ENCODE assay signal across 20 cellular contexts in genomic region chr22:36817429-36817783, GRCh38. TPM values are rescaled to one million over a fixed set of nuclear protein-coding genes. Genes with fewer than 3 reads are reported as not detected.
A peak's percentile ranks its signal among the peaks of the same experiment; 100 is the strongest.
DNase-seq lines count a peak whose midpoint lies in the region; ATAC-seq and TF ChIP-seq lines count a peak whose summit lies in the region.
"Had no signal": no experiment of that assay in that cellular context is flagged by ENCODE, and none has a peak within 500 bp of the region (broad histone marks: within the 10 kb centered on the region; RNA-seq: fewer than 3 reads in every experiment).

No MANE protein-coding gene starts in this region.

- no peaks in the 10 kb centered on the region for H3K9me3 Mint-ChIP-seq in Calu3 (ENCODE audit: low read depth, unreplicated experiment)
- peaks cover 0 to 2% (median 0%) of the 10 kb centered on the region in 11 donors for H3K9me3 Mint-ChIP-seq in naive thymus-derived CD4-positive, alpha-beta T cell
- H3K9me3 Mint-ChIP-seq: memory B cell had no signal

- H3K27ac ChIP-seq in ectodermal cell (ENCODE audit: insufficient read depth, low read depth, low read length, poor library complexity, severe bottlenecking), result no peak overlapping the region
- H3K27ac ChIP-seq in naive thymus-derived CD4-positive, alpha-beta T cell (ENCODE audit: low read depth, low read length), result no peak overlapping the region
- no peak overlapping the region for H3K27ac ChIP-seq in uterus
- H3K27ac ChIP-seq: pancreas had no signal

- peak overlapping the region; percentile 43 for H3K4me3 ChIP-seq in ectodermal cell (ENCODE audit: insufficient read depth, low read depth, low read length)
- no peak overlapping the region for H3K4me3 ChIP-seq in naive thymus-derived CD4-positive, alpha-beta T cell (ENCODE audit: low read length)
- no peak overlapping the region for H3K4me3 ChIP-seq in uterus

- no peak overlapping the region for H3K27ac Mint-ChIP-seq in Calu3 (ENCODE audit: unreplicated experiment)
- H3K27ac Mint-ChIP-seq in naive thymus-derived CD4-positive, alpha-beta T cell, result no peak overlapping the region
- H3K27ac Mint-ChIP-seq: memory B cell had no signal

- POLR2A ChIA-PET in HEK293T (lab: Yijun Ruan, JAX), result no interaction called here
- POLR2A ChIA-PET in naive thymus-derived CD4-positive, alpha-beta T cell (lab: Charles Lee), result no interaction called here

- intact Hi-C loops in Calu3 (cut with micrococcal nuclease; ENCODE audit: unreplicated experiment), result no loop called here
- intact Hi-C loops in naive thymus-derived CD4-positive, alpha-beta T cell (cut with micrococcal nuclease), result no loop called here
- intact Hi-C loops in uterus (cut with DNase I; ENCODE audit: low total_unique reads), result no loop called here

- BruUV-seq in Calu3 (replicated peaks; lab: Mats Ljungman, UMichigan), result no TSS peak

- H3K4me1 ChIP-seq in ectodermal cell (ENCODE audit: control insufficient read depth, insufficient read depth, low read length) (peaks cover 37% of the 10 kb centered on the region), uterus (no peaks in the 10 kb centered on the region)
- peaks cover 0 to 5% of the 10 kb centered on the region in 2 donors for H3K4me1 ChIP-seq in naive thymus-derived CD4-positive, alpha-beta T cell (ENCODE audit: control insufficient read depth in 2 of 2, insufficient read depth in 2 of 2, low read length in 2 of 2)

- TF ChIP-seq POLR2A in uterus (IDR thresholded peaks at IDR 0.05), result no peak

- peaks cover 95% of the 10 kb centered on the region for H3K27me3 Mint-ChIP-seq in Calu3 (ENCODE audit: unreplicated experiment)
- H3K27me3 Mint-ChIP-seq in naive thymus-derived CD4-positive, alpha-beta T cell, result peaks cover 55 to 86% (median 57%) of the 10 kb centered on the region in 5 donors

- no peaks in the 10 kb centered on the region for H3K9me3 ChIP-seq in ectodermal cell (ENCODE audit: control insufficient read depth, low read length)
- no peaks in the 10 kb centered on the region for H3K9me3 ChIP-seq in naive thymus-derived CD4-positive, alpha-beta T cell (ENCODE audit: control insufficient read depth in 2 of 3, low read length in 3 of 3)
- H3K9me3 ChIP-seq in uterus, result no peaks in the 10 kb centered on the region
- H3K9me3 ChIP-seq: pancreas had no signal

- WGBS in ectodermal cell, 2 experiments, result 19 to 31% methylated on average over 5 to 6 of the region's 6 CpGs

- H3K27me3 ChIP-seq in ectodermal cell (ENCODE audit: control insufficient read depth, insufficient read depth, low read length, poor library complexity, severe bottlenecking) (peaks cover 62% of the 10 kb centered on the region), uterus (peaks cover 0 to 8% of the 10 kb centered on the region in 2 donors)
- H3K27me3 ChIP-seq in naive thymus-derived CD4-positive, alpha-beta T cell (ENCODE audit: control insufficient read depth in 2 of 2, insufficient read depth in 2 of 2, low read length in 2 of 2), result peaks cover 4 to 15% of the 10 kb centered on the region in 2 donors

- CTCF ChIA-PET in Calu3 (lab: Charles Lee), result no interaction called here
- CTCF ChIA-PET in HEK293T (lab: Yijun Ruan, JAX), result no interaction called here
- CTCF ChIA-PET in naive thymus-derived CD4-positive, alpha-beta T cell (lab: Charles Lee), result no interaction called here

- DNase-seq in Calu3, result no peak
- DNase-seq in HEK293T (ENCODE audit: extremely low spot score), result peak; percentile 33
- DNase-seq in naive thymus-derived CD4-positive, alpha-beta T cell, result no peak
- no peak for DNase-seq in stimulated activated CD4-positive, alpha-beta T cell treated with anti-CD3 and anti-CD28 coated beads, Interleukin-1b, Interleukin-23, amount 100 ng/mL, for 48 hours
- no peak for DNase-seq in NCI-H146 treated with DMSO at 0.1 percent for 48 hours (lab: John Stamatoyannopoulos, UW; ENCODE audit: unreplicated experiment)
- DNase-seq in uterus, result no peak
- DNase-seq in NCI-H2107 (lab: John Stamatoyannopoulos, UW), result no peak
- DNase-seq: activated CD4-positive, alpha-beta T cell treated with anti-CD3 and anti-CD28 coated beads for 4 hours; central memory CD4-positive, alpha-beta T cell; NCI-H1436 treated with DMSO at 0.1 percent for 48 hours; NCI-H446; stimulated activated CD4-positive, alpha-beta T cell treated with anti-CD3 and anti-CD28 coated beads, Interleukin-2, amount 100 ng/mL, for 48 hours had no signal

- no peak for ATAC-seq in naive thymus-derived CD4-positive, alpha-beta T cell

- no peaks in the 10 kb centered on the region for H3K4me1 Mint-ChIP-seq in Calu3 (ENCODE audit: low read depth, unreplicated experiment)
- H3K4me1 Mint-ChIP-seq in naive thymus-derived CD4-positive, alpha-beta T cell, result peaks cover 2 to 15% (median 6%) of the 10 kb centered on the region in 7 donors

- H3K36me3 ChIP-seq in ectodermal cell (ENCODE audit: control insufficient read depth, insufficient read depth, low read length) (no peaks in the 10 kb centered on the region), uterus (no peaks in the 10 kb centered on the region)
- no peaks in the 10 kb centered on the region for H3K36me3 ChIP-seq in naive thymus-derived CD4-positive, alpha-beta T cell (ENCODE audit: control insufficient read depth in 2 of 3, insufficient read depth in 3 of 3, low read length in 3 of 3)
- H3K36me3 ChIP-seq: pancreas had no signal

- no peaks in the 10 kb centered on the region for H3K36me3 Mint-ChIP-seq in Calu3 (ENCODE audit: insufficient read depth, unreplicated experiment)
- H3K36me3 Mint-ChIP-seq in naive thymus-derived CD4-positive, alpha-beta T cell, result no peaks in the 10 kb centered on the region
- H3K36me3 Mint-ChIP-seq: memory B cell had no signal

- TF ChIP-seq CTCF in Calu3 (IDR thresholded peaks at IDR 0.05; ENCODE audit: unreplicated experiment) (no peak), uterus (IDR thresholded peaks at IDR 0.05) (no peak)

- H3K4me3 Mint-ChIP-seq in Calu3 (ENCODE audit: low read depth, unreplicated experiment), result peak overlapping the region; percentile 17
- peak overlapping the region in 9 of 10 donors; percentile 25 to 79 (median 46) for H3K4me3 Mint-ChIP-seq in naive thymus-derived CD4-positive, alpha-beta T cell
- H3K4me3 Mint-ChIP-seq: memory B cell had no signal

TF ChIP-seq in HEK293T, 16 proteins besides CTCF, POLR2A, EP300 and RAD21:
- TF ChIP-seq PKNOX1 (IDR thresholded peaks at IDR 0.05), result no peak
- TF ChIP-seq BHLHE40 (IDR thresholded peaks at IDR 0.05; ENCODE audit: borderline replicate concordance), result no peak
- no peak for TF ChIP-seq TARDBP (IDR thresholded peaks at IDR 0.05)
- TF ChIP-seq ARNT (IDR thresholded peaks at IDR 0.05), result no peak
- no peak for TF ChIP-seq SP1 (IDR thresholded peaks at IDR 0.05)
- no peak for TF ChIP-seq L3MBTL2 (conservative IDR thresholded peaks at IDR 0.05)
- TF ChIP-seq HDGF (IDR thresholded peaks at IDR 0.05; ENCODE audit: borderline replicate concordance), result no peak

RNA-seq across cellular contexts. Expression of gene PVALB, which starts 0.6 kb away (rescaled TPM):
- total RNA-seq in Calu3 (2022) (not detected in 2 replicates), uterus (1 to 10 TPM in 1 of 4 donors, not detected in 3; 2.3 TPM)
- 2.2 TPM for polyA plus RNA-seq in ectodermal cell (2013, experiment 1 of 4)
- polyA plus RNA-seq in ectodermal cell (2013, experiment 2 of 4), result 1.1 TPM
- 1.8 TPM for polyA plus RNA-seq in ectodermal cell (2013, experiment 3 of 4)
- 2.1 TPM for polyA plus RNA-seq in ectodermal cell (2013, experiment 4 of 4)
- not detected for total RNA-seq in naive thymus-derived CD4-positive, alpha-beta T cell
- polyA plus RNA-seq in naive thymus-derived CD4-positive, alpha-beta T cell, result not detected
- total RNA-seq: H4, HT-29, pancreas, Right ventricle myocardium superior, temporal lobe had no signal
- polyA plus RNA-seq: BJ had no signal

RNA-seq across cellular contexts. Expression of gene IFT27, which starts 41.5 kb away (rescaled TPM):
- total RNA-seq in Calu3 (2022) (41.0 and 47.0 TPM in 2 replicates), uterus (10 to 100 TPM in 3 of 4 donors, 1 to 10 TPM in 1; 2.3 to 27.0 (median 15.4) TPM)
- polyA plus RNA-seq in ectodermal cell (2013, experiment 1 of 4), result 49.9 TPM
- 56.8 TPM for polyA plus RNA-seq in ectodermal cell (2013, experiment 2 of 4)
- polyA plus RNA-seq in ectodermal cell (2013, experiment 3 of 4), result 48.7 TPM
- 48.9 TPM for polyA plus RNA-seq in ectodermal cell (2013, experiment 4 of 4)
- total RNA-seq in naive thymus-derived CD4-positive, alpha-beta T cell, result 10 to 100 TPM; 16.6 to 40.9 (median 32.0) TPM
- polyA plus RNA-seq in naive thymus-derived CD4-positive, alpha-beta T cell, result 10 to 100 TPM; 10.1 to 12.0 TPM

RNA-seq across cellular contexts. Expression of gene NCF4, which starts 43.4 kb away (rescaled TPM):
- total RNA-seq in Calu3 (2022), result 0.54 TPM in 1 of 2 replicates, not detected in the other
- polyA plus RNA-seq in ectodermal cell (2013, experiment 1 of 4), result not detected
- polyA plus RNA-seq in ectodermal cell (2013, experiment 2 of 4), result not detected
- not detected for polyA plus RNA-seq in ectodermal cell (2013, experiment 3 of 4)
- polyA plus RNA-seq in ectodermal cell (2013, experiment 4 of 4), result not detected
- 10 to 100 TPM in 2 of 5 experiments, 1 to 10 TPM in 3; 3.7 to 57.1 (median 7.8) TPM for total RNA-seq in naive thymus-derived CD4-positive, alpha-beta T cell
- polyA plus RNA-seq in naive thymus-derived CD4-positive, alpha-beta T cell, result 1 to 10 TPM in 1 of 2 donors, under 1 TPM in 1; 0.24 to 1.4 TPM
- 10 to 100 TPM in 1 of 4 donors, 1 to 10 TPM in 3; 1.8 to 21.2 (median 6.3) TPM for total RNA-seq in uterus
- total RNA-seq: H4, HT-29 had no signal
- polyA plus RNA-seq: BJ had no signal
